ENCODE assay signal across 1 cellular context in the genomic region with DNA sequence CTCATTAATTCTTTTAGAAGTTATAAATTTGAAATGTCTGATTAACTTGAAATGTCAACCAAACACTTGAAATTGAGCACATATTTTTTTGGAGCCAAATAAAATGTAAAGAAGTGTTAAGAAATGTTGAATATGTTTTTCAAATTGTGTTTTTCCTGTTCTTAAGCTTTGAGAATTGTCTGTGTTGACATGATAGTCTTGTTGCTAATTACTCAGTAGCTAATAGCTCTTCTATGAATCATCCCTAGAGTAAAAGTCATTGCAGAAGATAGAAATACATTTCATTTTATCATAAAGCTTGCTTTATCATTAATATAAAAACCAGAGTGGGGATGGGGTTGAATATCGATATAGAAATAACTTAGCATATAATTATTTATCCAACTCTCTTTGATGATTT.
TF ChIP-seq lines count a peak whose summit lies in the region.

No MANE protein-coding gene starts in this region.

TF ChIP-seq in SK-N-SH, 30 proteins besides CTCF, POLR2A, EP300 and RAD21 (continued from another document):
- TF ChIP-seq, protein P1, sequence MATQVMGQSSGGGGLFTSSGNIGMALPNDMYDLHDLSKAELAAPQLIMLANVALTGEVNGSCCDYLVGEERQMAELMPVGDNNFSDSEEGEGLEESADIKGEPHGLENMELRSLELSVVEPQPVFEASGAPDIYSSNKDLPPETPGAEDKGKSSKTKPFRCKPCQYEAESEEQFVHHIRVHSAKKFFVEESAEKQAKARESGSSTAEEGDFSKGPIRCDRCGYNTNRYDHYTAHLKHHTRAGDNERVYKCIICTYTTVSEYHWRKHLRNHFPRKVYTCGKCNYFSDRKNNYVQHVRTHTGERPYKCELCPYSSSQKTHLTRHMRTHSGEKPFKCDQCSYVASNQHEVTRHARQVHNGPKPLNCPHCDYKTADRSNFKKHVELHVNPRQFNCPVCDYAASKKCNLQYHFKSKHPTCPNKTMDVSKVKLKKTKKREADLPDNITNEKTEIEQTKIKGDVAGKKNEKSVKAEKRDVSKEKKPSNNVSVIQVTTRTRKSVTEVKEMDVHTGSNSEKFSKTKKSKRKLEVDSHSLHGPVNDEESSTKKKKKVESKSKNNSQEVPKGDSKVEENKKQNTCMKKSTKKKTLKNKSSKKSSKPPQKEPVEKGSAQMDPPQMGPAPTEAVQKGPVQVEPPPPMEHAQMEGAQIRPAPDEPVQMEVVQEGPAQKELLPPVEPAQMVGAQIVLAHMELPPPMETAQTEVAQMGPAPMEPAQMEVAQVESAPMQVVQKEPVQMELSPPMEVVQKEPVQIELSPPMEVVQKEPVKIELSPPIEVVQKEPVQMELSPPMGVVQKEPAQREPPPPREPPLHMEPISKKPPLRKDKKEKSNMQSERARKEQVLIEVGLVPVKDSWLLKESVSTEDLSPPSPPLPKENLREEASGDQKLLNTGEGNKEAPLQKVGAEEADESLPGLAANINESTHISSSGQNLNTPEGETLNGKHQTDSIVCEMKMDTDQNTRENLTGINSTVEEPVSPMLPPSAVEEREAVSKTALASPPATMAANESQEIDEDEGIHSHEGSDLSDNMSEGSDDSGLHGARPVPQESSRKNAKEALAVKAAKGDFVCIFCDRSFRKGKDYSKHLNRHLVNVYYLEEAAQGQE (IDR thresholded peaks at IDR 0.05; ENCODE audit: low read depth, low read length), result no peak
- no peak for TF ChIP-seq EZH2phosphoT487 (IDR thresholded peaks at IDR 0.05; ENCODE audit: borderline replicate concordance, low read depth)
- TF ChIP-seq RFX5 (IDR thresholded peaks at IDR 0.05; ENCODE audit: low read length), result no peak
- TF ChIP-seq, protein P2, sequence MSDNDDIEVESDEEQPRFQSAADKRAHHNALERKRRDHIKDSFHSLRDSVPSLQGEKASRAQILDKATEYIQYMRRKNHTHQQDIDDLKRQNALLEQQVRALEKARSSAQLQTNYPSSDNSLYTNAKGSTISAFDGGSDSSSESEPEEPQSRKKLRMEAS (IDR thresholded peaks at IDR 0.05; ENCODE audit: low read depth), result no peak
- TF ChIP-seq RCOR1 (IDR thresholded peaks at IDR 0.05; ENCODE audit: low read length), result no peak
- TF ChIP-seq SIN3A (IDR thresholded peaks at IDR 0.05; ENCODE audit: borderline replicate concordance, low read depth, low read length), result no peak
- TF ChIP-seq, protein P3, sequence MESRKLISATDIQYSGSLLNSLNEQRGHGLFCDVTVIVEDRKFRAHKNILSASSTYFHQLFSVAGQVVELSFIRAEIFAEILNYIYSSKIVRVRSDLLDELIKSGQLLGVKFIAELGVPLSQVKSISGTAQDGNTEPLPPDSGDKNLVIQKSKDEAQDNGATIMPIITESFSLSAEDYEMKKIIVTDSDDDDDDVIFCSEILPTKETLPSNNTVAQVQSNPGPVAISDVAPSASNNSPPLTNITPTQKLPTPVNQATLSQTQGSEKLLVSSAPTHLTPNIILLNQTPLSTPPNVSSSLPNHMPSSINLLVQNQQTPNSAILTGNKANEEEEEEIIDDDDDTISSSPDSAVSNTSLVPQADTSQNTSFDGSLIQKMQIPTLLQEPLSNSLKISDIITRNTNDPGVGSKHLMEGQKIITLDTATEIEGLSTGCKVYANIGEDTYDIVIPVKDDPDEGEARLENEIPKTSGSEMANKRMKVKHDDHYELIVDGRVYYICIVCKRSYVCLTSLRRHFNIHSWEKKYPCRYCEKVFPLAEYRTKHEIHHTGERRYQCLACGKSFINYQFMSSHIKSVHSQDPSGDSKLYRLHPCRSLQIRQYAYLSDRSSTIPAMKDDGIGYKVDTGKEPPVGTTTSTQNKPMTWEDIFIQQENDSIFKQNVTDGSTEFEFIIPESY (IDR thresholded peaks at IDR 0.05; ENCODE audit: borderline replicate concordance, low read depth), result no peak
